24 cellular contexts compared by ENCODE assay signal in the genomic region with DNA sequence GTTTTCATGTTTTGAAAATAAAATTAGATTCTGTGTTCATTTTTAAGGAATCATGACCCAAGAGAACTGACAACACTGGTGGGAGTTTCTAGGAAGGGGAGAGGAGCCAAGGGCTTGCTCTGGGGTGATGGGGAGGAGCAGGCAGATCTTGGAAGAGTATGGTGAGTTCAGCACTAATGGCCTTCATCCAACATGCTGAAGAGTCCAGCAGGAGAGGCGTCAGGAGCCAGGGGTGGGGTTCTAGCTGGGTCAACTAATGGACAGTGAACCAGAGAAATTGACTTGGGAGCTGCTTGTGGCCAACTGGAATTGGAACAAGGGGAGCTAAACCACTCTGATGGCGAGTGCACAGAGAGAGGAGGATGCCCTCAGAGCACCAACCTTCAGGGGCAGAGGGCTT.
DNase-seq lines count a peak whose midpoint lies in the region; ATAC-seq and TF ChIP-seq lines count a peak whose summit lies in the region.
"Had no signal": no experiment of that assay in that cellular context is flagged by ENCODE, and none has a peak within 500 bp of the region (broad histone marks: within the 10 kb centered on the region; RNA-seq: fewer than 3 reads in every experiment).

No MANE protein-coding gene starts in this region.

- POLR2A ChIA-PET in IMR-90 (lab: Charles Lee; ENCODE audit: unreplicated experiment) (no interaction called here), OCI-LY7 (lab: Charles Lee) (interaction anchor here (1.0 to 1.1 kb wide), 2 partner anchors 51 to 118 kb away, joined by 3 to 4 read pairs; no protein-coding TSS in a partner anchor)

- no peaks in the 10 kb centered on the region for H4K20me1 ChIP-seq in IMR-90 (ENCODE audit: insufficient read depth, low read length)
- H4K20me1 ChIP-seq in OCI-LY7 (ENCODE audit: insufficient read depth, low read length): no peaks in the 10 kb centered on the region

- in situ Hi-C loops in IMR-90 (cut with MboI; ENCODE audit: low sequenced_read_pairs): no loop called here

- H2AK5ac ChIP-seq in IMR-90 (ENCODE audit: low read depth, low read length): peak overlapping the region; percentile 34; the same call in 1 of the 2 replicates

- H3K9me2 ChIP-seq in OCI-LY7 (ENCODE audit: insufficient read depth, low read length): no peaks in the 10 kb centered on the region

- H3K27me3 ChIP-seq in IMR-90 (ENCODE audit: control insufficient read depth, insufficient read depth, low read length): no peaks in the 10 kb centered on the region
- H3K27me3 ChIP-seq: stomach, upper lobe of left lung had no signal

- H3K27ac ChIP-seq in IMR-90 (ENCODE audit: insufficient read depth, low read length) (peak overlapping the region; percentile 39; the same call in 1 of the 2 replicates), OCI-LY7 (ENCODE audit: low read depth, low read length, poor library complexity, severe bottlenecking) (no peak overlapping the region)
- H3K27ac ChIP-seq: SK-N-MC, upper lobe of left lung had no signal

- CTCF ChIA-PET in IMR-90 (lab: Yijun Ruan, JAX) (interaction anchor here (1.1 kb wide), 1 partner anchor 8 kb away, joined by 3 read pairs; no protein-coding TSS in a partner anchor), OCI-LY7 (lab: Charles Lee; ENCODE audit: unreplicated experiment) (no interaction called here)

- no peak overlapping the region for H2BK5ac ChIP-seq in IMR-90 (ENCODE audit: low read depth, low read length, poor library complexity, severe bottlenecking)

- H3K56ac ChIP-seq in IMR-90 (ENCODE audit: extremely low read depth, insufficient read depth, low read length): no peak overlapping the region

- no peak overlapping the region for H3K14ac ChIP-seq in IMR-90 (replicated peaks; ENCODE audit: low read depth, low read length)

- BruUV-seq in IMR-90 (replicated peaks; lab: Mats Ljungman, UMichigan) (no TSS peak), OCI-LY7 (replicated peaks; lab: Mats Ljungman, UMichigan) (no TSS peak)

- H2AFZ ChIP-seq in IMR-90 (replicated peaks; ENCODE audit: low read length, poor library complexity): no peak overlapping the region
- H2AFZ ChIP-seq in OCI-LY7 (ENCODE audit: low read length): no peak overlapping the region

- H4K91ac ChIP-seq in IMR-90 (ENCODE audit: insufficient read depth, low read depth, low read length): no peak overlapping the region; the same call in 1 of the 2 replicates

- H3K4me3 ChIP-seq in IMR-90 (ENCODE audit: insufficient read depth, low read depth, low read length) (no peak overlapping the region), fibroblast of mammary gland (ENCODE audit: control insufficient read depth, low read depth, low read length) (no peak overlapping the region), OCI-LY7 (ENCODE audit: low read depth, low read length, poor library complexity, severe bottlenecking) (no peak overlapping the region)
- H3K4me3 ChIP-seq: SK-N-MC, stomach, upper lobe of left lung had no signal

- peak overlapping the region; percentile 58 for H2AK9ac ChIP-seq in IMR-90 (replicated peaks; ENCODE audit: low read depth, low read length, poor library complexity)

- no peak overlapping the region for H3K4me2 ChIP-seq in IMR-90 (ENCODE audit: low read depth, low read length)
- H3K4me2 ChIP-seq in OCI-LY7 (ENCODE audit: low read length): no peak overlapping the region

- H2BK15ac ChIP-seq in IMR-90 (ENCODE audit: low read depth, low read length): no peak overlapping the region

- DNase-seq in IMR-90: peak; percentile 34
- DNase-seq in fibroblast of mammary gland (ENCODE audit: low read depth): peak; percentile 81
- peak; percentile 34 for DNase-seq in islet precursor cell
- no peak for DNase-seq in sciatic nerve (ENCODE audit: low spot score)
- no peak for DNase-seq in OCI-LY7 (ENCODE audit: low spot score)
- DNase-seq in NCI-H187 treated with DMSO at 0.1 percent for 48 hours (lab: John Stamatoyannopoulos, UW): no peak
- no peak for DNase-seq in NCI-H2029 treated with DMSO at 0.1 percent for 48 hours (lab: John Stamatoyannopoulos, UW)
- no peak for DNase-seq in NK-92 (lab: John Stamatoyannopoulos, UW; ENCODE audit: unreplicated experiment)
- DNase-seq: activated CD4-positive, alpha-beta T cell treated with anti-CD3 and anti-CD28 coated beads for 4 hours; activated CD8-positive, alpha-beta memory T cell treated with anti-CD3 and anti-CD28 coated beads for 24 hours; activated naive CD4-positive, alpha-beta T cell treated with anti-CD3 and anti-CD28 coated beads for 36 hours; activated T-cell treated with anti-CD3 and anti-CD28 coated beads, Interleukin-2, amount 50 U/mL, for 4 hours; amygdala; GDM1; GOT3; KG1; NCI-H146; NCI-H2171 treated with DMSO at 0.1 percent for 48 hours; NCI-H526; stomach; T-helper 17 cell; upper lobe of left lung had no signal

- no peak for TF ChIP-seq CTCF in IMR-90 (conservative IDR thresholded peaks at IDR 0.05; ENCODE audit: low read depth, low read length)
- TF ChIP-seq CTCF in fibroblast of mammary gland (conservative IDR thresholded peaks at IDR 0.05; ENCODE audit: control insufficient read depth, insufficient read depth, low read depth, low read length): no peak
- no peak for TF ChIP-seq CTCF in OCI-LY7 (conservative IDR thresholded peaks at IDR 0.05; ENCODE audit: low read length)

- no peaks in the 10 kb centered on the region for H3K79me1 ChIP-seq in IMR-90 (ENCODE audit: low read depth in 1 of 2, low read length in 2 of 2)

- no peak overlapping the region; the same call in 1 of the 2 replicates for H4K5ac ChIP-seq in IMR-90 (ENCODE audit: low read depth, low read length)

- no peak overlapping the region for H2BK20ac ChIP-seq in IMR-90 (ENCODE audit: low read depth, low read length)

- H3K4ac ChIP-seq in IMR-90 (ENCODE audit: low read depth, low read length): peak overlapping the region; percentile 43; the same call in 1 of the 2 replicates

- H3K18ac ChIP-seq in IMR-90 (ENCODE audit: low read depth, low read length): peak overlapping the region; percentile 42; the same call in 1 of the 2 replicates

- intact Hi-C loops in IMR-90 (cut with micrococcal nuclease): no loop called here
- intact Hi-C loops in sciatic nerve (cut with DNase I): no loop called here
- intact Hi-C loops in OCI-LY7 (cut with micrococcal nuclease; ENCODE audit: unreplicated experiment): no loop called here

- ATAC-seq in IMR-90 (ENCODE audit: low read depth) (peak; percentile 55), sciatic nerve (peak; percentile 92)
- ATAC-seq: activated T-cell treated with anti-CD3 and anti-CD28 coated beads, Interleukin-2, amount 50 U/mL, for 4 hours; left lobe of liver; T-helper 17 cell had no signal

- no peak overlapping the region for H4K8ac ChIP-seq in IMR-90 (ENCODE audit: low read depth in 2 of 2, low read length in 2 of 2)

- peaks cover 4% of the 10 kb centered on the region; the same call in 1 of the 2 replicates for H3K9me1 ChIP-seq in IMR-90 (ENCODE audit: insufficient read depth, low read length)

- TF ChIP-seq POLR2A in IMR-90 (IDR thresholded peaks at IDR 0.05; ENCODE audit: low read depth, low read length): no peak

- H2BK120ac ChIP-seq in IMR-90 (ENCODE audit: low read depth, low read length): no peak overlapping the region; the same call in 1 of the 2 replicates

- H3K36me3 ChIP-seq in IMR-90 (ENCODE audit: control insufficient read depth, insufficient read depth, low read length): no peaks in the 10 kb centered on the region
- no peaks in the 10 kb centered on the region for H3K36me3 ChIP-seq in OCI-LY7 (ENCODE audit: insufficient read depth, low read length)
- H3K36me3 ChIP-seq: stomach, upper lobe of left lung had no signal

- no peaks in the 10 kb centered on the region for H3K79me2 ChIP-seq in OCI-LY7 (ENCODE audit: insufficient read depth, low read depth, low read length)

- no peak for TF ChIP-seq RAD21 in IMR-90 (IDR thresholded peaks at IDR 0.05; ENCODE audit: low read length)

- H3K4me1 ChIP-seq in IMR-90 (ENCODE audit: control insufficient read depth, insufficient read depth, low read length) (peaks cover 13% of the 10 kb centered on the region; the same call in 1 of the 2 replicates), OCI-LY7 (ENCODE audit: insufficient read depth, low read length, poor library complexity, severe bottlenecking) (no peaks in the 10 kb centered on the region)
- H3K4me1 ChIP-seq: upper lobe of left lung had no signal

- 60% methylated on average over 1 of the region's 2 CpGs; no CpG with 5 or more reads in 1 of the 2 experiments for WGBS in IMR-90 (ENCODE audit: extremely low coverage in 2 of 2, insufficient read length in 1 of 2), 2 experiments

- no peak overlapping the region for H3K9ac ChIP-seq in IMR-90 (ENCODE audit: low read depth, low read length)

- no peak overlapping the region for H3K23ac ChIP-seq in IMR-90 (ENCODE audit: low read depth, low read length)

- H3K9me3 ChIP-seq in IMR-90 (ENCODE audit: control insufficient read depth, insufficient read depth, low read length) (no peaks in the 10 kb centered on the region), OCI-LY7 (ENCODE audit: low read length) (no peaks in the 10 kb centered on the region)
- H3K9me3 ChIP-seq: stomach, upper lobe of left lung had no signal

- dilution Hi-C loops in IMR-90 (cut with HindIII; ENCODE audit: low sequenced_read_pairs, unreplicated experiment): no loop called here

TF ChIP-seq in IMR-90, 13 proteins besides CTCF, POLR2A, EP300 and RAD21 (continues in another document):
- TF ChIP-seq, protein P1, sequence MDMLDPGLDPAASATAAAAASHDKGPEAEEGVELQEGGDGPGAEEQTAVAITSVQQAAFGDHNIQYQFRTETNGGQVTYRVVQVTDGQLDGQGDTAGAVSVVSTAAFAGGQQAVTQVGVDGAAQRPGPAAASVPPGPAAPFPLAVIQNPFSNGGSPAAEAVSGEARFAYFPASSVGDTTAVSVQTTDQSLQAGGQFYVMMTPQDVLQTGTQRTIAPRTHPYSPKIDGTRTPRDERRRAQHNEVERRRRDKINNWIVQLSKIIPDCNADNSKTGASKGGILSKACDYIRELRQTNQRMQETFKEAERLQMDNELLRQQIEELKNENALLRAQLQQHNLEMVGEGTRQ (IDR thresholded peaks at IDR 0.05; ENCODE audit: low read depth, low read length): no peak
- TF ChIP-seq, protein P2, sequence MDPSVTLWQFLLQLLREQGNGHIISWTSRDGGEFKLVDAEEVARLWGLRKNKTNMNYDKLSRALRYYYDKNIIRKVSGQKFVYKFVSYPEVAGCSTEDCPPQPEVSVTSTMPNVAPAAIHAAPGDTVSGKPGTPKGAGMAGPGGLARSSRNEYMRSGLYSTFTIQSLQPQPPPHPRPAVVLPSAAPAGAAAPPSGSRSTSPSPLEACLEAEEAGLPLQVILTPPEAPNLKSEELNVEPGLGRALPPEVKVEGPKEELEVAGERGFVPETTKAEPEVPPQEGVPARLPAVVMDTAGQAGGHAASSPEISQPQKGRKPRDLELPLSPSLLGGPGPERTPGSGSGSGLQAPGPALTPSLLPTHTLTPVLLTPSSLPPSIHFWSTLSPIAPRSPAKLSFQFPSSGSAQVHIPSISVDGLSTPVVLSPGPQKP (IDR thresholded peaks at IDR 0.05; ENCODE audit: borderline replicate concordance, low read depth, low read length): no peak
- TF ChIP-seq FOS (IDR thresholded peaks at IDR 0.05; ENCODE audit: low read depth, low read length) (no peak), MAFK (IDR thresholded peaks at IDR 0.05; ENCODE audit: low read depth, low read length) (no peak), CEBPB (IDR thresholded peaks at IDR 0.05; ENCODE audit: low read depth, low read length) (no peak), MAZ (IDR thresholded peaks at IDR 0.05; ENCODE audit: borderline replicate concordance, low read depth, low read length) (no peak), RCOR1 (IDR thresholded peaks at IDR 0.05; ENCODE audit: insufficient replicate concordance, low read length) (no peak)

Comparison
In these comparisons a context has a peak if more than half of its experiments do, and no peak if none do; other contexts are left out.
1. DNase-seq: peak in IMR-90 (single experiment), fibroblast of mammary gland (single experiment) and islet precursor cell (single experiment); none in sciatic nerve (single experiment), OCI-LY7 (single experiment), NCI-H187 treated with DMSO at 0.1 percent for 48 hours (single experiment), NCI-H2029 treated with DMSO at 0.1 percent for 48 hours (single experiment) and NK-92 (single experiment).